ENCODE assay signal across 1 cellular context in the genomic region with DNA sequence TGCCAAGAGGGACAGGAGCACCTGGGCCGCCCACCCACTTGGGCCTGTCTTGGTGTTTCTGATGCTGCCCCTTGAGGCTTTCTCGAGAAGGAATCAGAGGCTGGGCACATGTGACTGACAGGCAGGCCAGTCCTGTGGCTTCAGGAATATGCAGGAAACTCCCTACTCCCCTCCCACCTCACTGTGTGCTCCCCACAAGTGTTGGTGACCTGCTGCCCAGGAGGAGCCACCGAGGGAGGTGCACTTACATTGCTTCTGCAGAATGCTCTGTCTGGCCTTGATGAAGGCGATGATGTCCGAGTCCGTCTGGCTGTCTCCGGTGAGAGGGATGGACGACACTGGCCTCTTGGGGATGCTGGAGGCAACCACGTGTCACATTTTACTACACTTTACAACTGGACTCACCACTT.
A peak's percentile ranks its signal among the peaks of the same experiment; 100 is the strongest.
TF ChIP-seq lines count a peak whose summit lies in the region.

No MANE protein-coding gene starts in this region.

TF ChIP-seq in K562, 482 proteins besides CTCF, POLR2A, EP300 and RAD21:
- TF ChIP-seq, protein P1, sequence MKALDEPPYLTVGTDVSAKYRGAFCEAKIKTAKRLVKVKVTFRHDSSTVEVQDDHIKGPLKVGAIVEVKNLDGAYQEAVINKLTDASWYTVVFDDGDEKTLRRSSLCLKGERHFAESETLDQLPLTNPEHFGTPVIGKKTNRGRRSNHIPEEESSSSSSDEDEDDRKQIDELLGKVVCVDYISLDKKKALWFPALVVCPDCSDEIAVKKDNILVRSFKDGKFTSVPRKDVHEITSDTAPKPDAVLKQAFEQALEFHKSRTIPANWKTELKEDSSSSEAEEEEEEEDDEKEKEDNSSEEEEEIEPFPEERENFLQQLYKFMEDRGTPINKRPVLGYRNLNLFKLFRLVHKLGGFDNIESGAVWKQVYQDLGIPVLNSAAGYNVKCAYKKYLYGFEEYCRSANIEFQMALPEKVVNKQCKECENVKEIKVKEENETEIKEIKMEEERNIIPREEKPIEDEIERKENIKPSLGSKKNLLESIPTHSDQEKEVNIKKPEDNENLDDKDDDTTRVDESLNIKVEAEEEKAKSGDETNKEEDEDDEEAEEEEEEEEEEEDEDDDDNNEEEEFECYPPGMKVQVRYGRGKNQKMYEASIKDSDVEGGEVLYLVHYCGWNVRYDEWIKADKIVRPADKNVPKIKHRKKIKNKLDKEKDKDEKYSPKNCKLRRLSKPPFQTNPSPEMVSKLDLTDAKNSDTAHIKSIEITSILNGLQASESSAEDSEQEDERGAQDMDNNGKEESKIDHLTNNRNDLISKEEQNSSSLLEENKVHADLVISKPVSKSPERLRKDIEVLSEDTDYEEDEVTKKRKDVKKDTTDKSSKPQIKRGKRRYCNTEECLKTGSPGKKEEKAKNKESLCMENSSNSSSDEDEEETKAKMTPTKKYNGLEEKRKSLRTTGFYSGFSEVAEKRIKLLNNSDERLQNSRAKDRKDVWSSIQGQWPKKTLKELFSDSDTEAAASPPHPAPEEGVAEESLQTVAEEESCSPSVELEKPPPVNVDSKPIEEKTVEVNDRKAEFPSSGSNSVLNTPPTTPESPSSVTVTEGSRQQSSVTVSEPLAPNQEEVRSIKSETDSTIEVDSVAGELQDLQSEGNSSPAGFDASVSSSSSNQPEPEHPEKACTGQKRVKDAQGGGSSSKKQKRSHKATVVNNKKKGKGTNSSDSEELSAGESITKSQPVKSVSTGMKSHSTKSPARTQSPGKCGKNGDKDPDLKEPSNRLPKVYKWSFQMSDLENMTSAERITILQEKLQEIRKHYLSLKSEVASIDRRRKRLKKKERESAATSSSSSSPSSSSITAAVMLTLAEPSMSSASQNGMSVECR (CRISPR knock-in tag; IDR thresholded peaks at IDR 0.05), result no peak
- TF ChIP-seq PHB2 (IDR thresholded peaks at IDR 0.05; ENCODE audit: low read depth), result no peak
- TF ChIP-seq, protein P2, sequence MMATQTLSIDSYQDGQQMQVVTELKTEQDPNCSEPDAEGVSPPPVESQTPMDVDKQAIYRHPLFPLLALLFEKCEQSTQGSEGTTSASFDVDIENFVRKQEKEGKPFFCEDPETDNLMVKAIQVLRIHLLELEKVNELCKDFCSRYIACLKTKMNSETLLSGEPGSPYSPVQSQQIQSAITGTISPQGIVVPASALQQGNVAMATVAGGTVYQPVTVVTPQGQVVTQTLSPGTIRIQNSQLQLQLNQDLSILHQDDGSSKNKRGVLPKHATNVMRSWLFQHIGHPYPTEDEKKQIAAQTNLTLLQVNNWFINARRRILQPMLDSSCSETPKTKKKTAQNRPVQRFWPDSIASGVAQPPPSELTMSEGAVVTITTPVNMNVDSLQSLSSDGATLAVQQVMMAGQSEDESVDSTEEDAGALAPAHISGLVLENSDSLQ (IDR thresholded peaks at IDR 0.05), result peak; percentile 28; the same call in 1 of the 2 replicates
- TF ChIP-seq ZNF561 (CRISPR knock-in tag; conservative IDR thresholded peaks at IDR 0.05), result no peak
- TF ChIP-seq KLF1 (tag; IDR thresholded peaks at IDR 0.05), result no peak
- TF ChIP-seq, protein P3, sequence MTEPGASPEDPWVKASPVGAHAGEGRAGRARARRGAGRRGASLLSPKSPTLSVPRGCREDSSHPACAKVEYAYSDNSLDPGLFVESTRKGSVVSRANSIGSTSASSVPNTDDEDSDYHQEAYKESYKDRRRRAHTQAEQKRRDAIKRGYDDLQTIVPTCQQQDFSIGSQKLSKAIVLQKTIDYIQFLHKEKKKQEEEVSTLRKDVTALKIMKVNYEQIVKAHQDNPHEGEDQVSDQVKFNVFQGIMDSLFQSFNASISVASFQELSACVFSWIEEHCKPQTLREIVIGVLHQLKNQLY (CRISPR knock-in tag; conservative IDR thresholded peaks at IDR 0.05), result no peak
TF ChIP-seq in K562: peak in this region for 1.
